31 cellular contexts compared by ENCODE assay signal in genomic region chr6:5081182-5081581, GRCh38. TPM values are rescaled to one million over a fixed set of nuclear protein-coding genes. Genes with fewer than 3 reads are reported as not detected.
"Had no signal": no experiment of that assay in that cellular context is flagged by ENCODE, and none has a peak within 500 bp of the region (broad histone marks: within the 10 kb centered on the region; RNA-seq: fewer than 3 reads in every experiment).

No MANE protein-coding gene starts in this region.

- ATAC-seq: activated CD4-positive, CD25-positive, alpha-beta regulatory T cell treated with anti-CD3 and anti-CD28 coated beads, Interleukin-2, amount 50 U/mL, for 24 hours; activated CD8-positive, alpha-beta T cell treated with anti-CD3 and anti-CD28 coated beads for 36 hours; activated T-cell treated with anti-CD3 and anti-CD28 coated beads, Interleukin-2, amount 50 U/mL, for 72 hours; esophagus mucosa; T-cell had no signal

- H3K4me3 ChIP-seq: coronary artery, dorsolateral prefrontal cortex had no signal

- DNase-seq: activated B cell treated with CpG ODN at 0.5 μM for 24 hours; activated CD4-positive, alpha-beta T cell treated with anti-CD3 and anti-CD28 coated beads for 48 hours; activated CD4-positive, alpha-beta T cell treated with anti-CD3 and anti-CD28 coated beads, Interleukin-2, amount 50 U/mL, for 1 hour; activated CD4-positive, alpha-beta T cell treated with anti-CD3 and anti-CD28 coated beads, Interleukin-2, amount 50 U/mL, for 48 hours; activated CD8-positive, alpha-beta memory T cell treated with anti-CD3 and anti-CD28 coated beads for 24 hours; activated CD8-positive, alpha-beta memory T cell treated with anti-CD3 and anti-CD28 coated beads, Interleukin-2, amount 50 U/mL, for 4 hours; activated CD8-positive, alpha-beta T cell treated with anti-CD3 and anti-CD28 coated beads for 36 hours; activated gamma-delta T cell treated with Interleukin-2 at 50 U/mL for 16 hours; activated naive CD4-positive, alpha-beta T cell treated with anti-CD3 and anti-CD28 coated beads, Interleukin-2, amount 50 U/mL, for 16 hours; activated naive CD4-positive, alpha-beta T cell treated with Interleukin-2 at 50 U/mL for 16 hours; activated T-cell treated with anti-CD3 and anti-CD28 coated beads for 4 hours; activated T-cell treated with anti-CD3 and anti-CD28 coated beads, Interleukin-2, amount 50 U/mL, for 24 hours; activated T-cell treated with anti-CD3 and anti-CD28 coated beads, Interleukin-2, amount 50 U/mL, for 72 hours; amniotic stem cell; anterior cingulate cortex; brain microvascular endothelial cell; dorsolateral prefrontal cortex; effector memory CD4-positive, alpha-beta T cell; endodermal cell; glutamatergic neuron; SW 1271; T-cell; T-helper 9 cell; WERI-Rb-1 had no signal

- H3K27ac ChIP-seq: brain microvascular endothelial cell, coronary artery, dorsolateral prefrontal cortex, WERI-Rb-1 had no signal

- H3K36me3 ChIP-seq: brain microvascular endothelial cell, WERI-Rb-1 had no signal

- FAIRE-seq: astrocyte, bronchial epithelial cell, frontal cortex, TTC549 had no signal

RNA-seq across cellular contexts. Expression of gene PPP1R3G, which starts 4.0 kb away (rescaled TPM):
- total RNA-seq: endodermal cell had no signal
